13 cellular contexts compared by ENCODE assay signal in genomic region chr2:23601301-23601965, GRCh38.
A peak's percentile ranks its signal among the peaks of the same experiment; 100 is the strongest.
DNase-seq lines count a peak whose midpoint lies in the region; ATAC-seq and TF ChIP-seq lines count a peak whose summit lies in the region.
"Had no signal": no experiment of that assay in that cellular context is flagged by ENCODE, and none has a peak within 500 bp of the region (broad histone marks: within the 10 kb centered on the region; RNA-seq: fewer than 3 reads in every experiment).

No MANE protein-coding gene starts in this region.

- H4K20me1 ChIP-seq in GM23248 (ENCODE audit: insufficient read depth) (no peaks in the 10 kb centered on the region), GM23338 (replicated peaks; ENCODE audit: insufficient read depth) (no peaks in the 10 kb centered on the region)

- ATAC-seq in psoas muscle, result no peak
- ATAC-seq in activated T-helper 17 cell treated with anti-CD3 and anti-CD28 coated beads, Interleukin-2, amount 50 U/mL, for 72 hours (replicated peaks), result no peak
- ATAC-seq in GM23338, result no peak
- ATAC-seq: stimulated activated naive CD8-positive, alpha-beta T cell treated with anti-CD3 and anti-CD28 coated beads, Interleukin-15, Interleukin-2, amounts not matched to agents 100 U/mL and 50 U/mL, for 24 hours had no signal

- 88 to 95% (median 89%) methylated on average over 8 of the region's 8 CpGs for WGBS in psoas muscle, 3 donors
- WGBS in GM23248 (ENCODE audit: low coverage in 1 of 2, low lambda C conversion rate in 2 of 2, missing lambda C conversion rate in 2 of 2), 2 experiments, result 82 to 86% methylated on average over 8 of the region's 8 CpGs

- intact Hi-C loops in psoas muscle (cut with DNase I), result no loop called here

- no peaks in the 10 kb centered on the region for H3K9me3 ChIP-seq in psoas muscle
- H3K9me3 ChIP-seq in GM23248 (ENCODE audit: low read depth), result no peaks in the 10 kb centered on the region

- H3K27me3 Mint-ChIP-seq in endothelial cell (ENCODE audit: unreplicated experiment), result peaks cover 13% of the 10 kb centered on the region
- H3K27me3 Mint-ChIP-seq in activated T-helper 17 cell treated with anti-CD3 and anti-CD28 coated beads, Interleukin-2, amount 50 U/mL, for 72 hours, result no peaks in the 10 kb centered on the region
- peaks cover 12% of the 10 kb centered on the region for H3K27me3 Mint-ChIP-seq in GM23338 (ENCODE audit: insufficient read depth, low read depth, poor library complexity)

- H3K4me1 Mint-ChIP-seq in endothelial cell (ENCODE audit: unreplicated experiment) (peaks cover 8% of the 10 kb centered on the region), GM23338 (peaks cover 5% of the 10 kb centered on the region)
- no peaks in the 10 kb centered on the region for H3K4me1 Mint-ChIP-seq in activated T-helper 17 cell treated with anti-CD3 and anti-CD28 coated beads, Interleukin-2, amount 50 U/mL, for 72 hours

- DNase-seq in NCI-H226 (peak; percentile 58), fibroblast of pulmonary artery (ENCODE audit: low read depth) (peak; percentile 18), psoas muscle (no peak), GM23248 (no peak), endothelial cell (ENCODE audit: low spot score) (no peak), GM23338 (ENCODE audit: low spot score) (no peak)
- DNase-seq: activated naive CD4-positive, alpha-beta T cell treated with anti-CD3 and anti-CD28 coated beads, Interleukin-2, amount 50 U/mL, for 16 hours; COR-L47; NCI-H1092; stimulated activated naive CD8-positive, alpha-beta T cell treated with anti-CD3 and anti-CD28 coated beads, Interleukin-15, Interleukin-2, amounts not matched to agents 100 U/mL and 50 U/mL, for 24 hours had no signal

- H3K27me3 ChIP-seq in ACC112 (ENCODE audit: insufficient read depth, low read length), result no peaks in the 10 kb centered on the region
- H3K27me3 ChIP-seq in psoas muscle (ENCODE audit: insufficient read depth in 3 of 3, low read length in 2 of 3), result no peaks in the 10 kb centered on the region
- H3K27me3 ChIP-seq in GM23248 (replicated peaks; ENCODE audit: insufficient read depth), result no peaks in the 10 kb centered on the region
- no peaks in the 10 kb centered on the region for H3K27me3 ChIP-seq in GM23338 (ENCODE audit: insufficient read depth)
- H3K27me3 ChIP-seq: right atrium auricular region had no signal

- H3K9ac ChIP-seq in GM23248, result no peak overlapping the region

- no peak overlapping the region for H3K4me3 ChIP-seq in ACC112 (ENCODE audit: low read depth, low read length)
- H3K4me3 ChIP-seq in fibroblast of pulmonary artery (replicated peaks; ENCODE audit: low read depth, low read length), result no peak overlapping the region
- no peak overlapping the region for H3K4me3 ChIP-seq in psoas muscle
- H3K4me3 ChIP-seq in GM23248, result no peak overlapping the region
- no peak overlapping the region for H3K4me3 ChIP-seq in GM23338
- H3K4me3 ChIP-seq: right atrium auricular region had no signal

- H3K27ac Mint-ChIP-seq in endothelial cell (ENCODE audit: unreplicated experiment) (no peak overlapping the region), GM23338 (no peak overlapping the region)
- no peak overlapping the region for H3K27ac Mint-ChIP-seq in activated T-helper 17 cell treated with anti-CD3 and anti-CD28 coated beads, Interleukin-2, amount 50 U/mL, for 72 hours

- 0 out of 2 replicates have a peak, but pooled peaks cover 4% of the 10 kb centered on the region for H3F3A ChIP-seq in GM23248 (ENCODE audit: insufficient read depth)
- H3F3A ChIP-seq in GM23338 (replicated peaks; ENCODE audit: low read depth), result no peaks in the 10 kb centered on the region

- in situ Hi-C loops in GM23248 (cut with MboI), result no loop called here

- H3K9me3 Mint-ChIP-seq in endothelial cell (ENCODE audit: unreplicated experiment), result no peaks in the 10 kb centered on the region
- H3K9me3 Mint-ChIP-seq in activated T-helper 17 cell treated with anti-CD3 and anti-CD28 coated beads, Interleukin-2, amount 50 U/mL, for 72 hours, result no peaks in the 10 kb centered on the region
- H3K9me3 Mint-ChIP-seq in GM23338, result peaks cover 6% of the 10 kb centered on the region

- no peaks in the 10 kb centered on the region for H3K36me3 Mint-ChIP-seq in endothelial cell (ENCODE audit: low read depth, unreplicated experiment)
- H3K36me3 Mint-ChIP-seq in activated T-helper 17 cell treated with anti-CD3 and anti-CD28 coated beads, Interleukin-2, amount 50 U/mL, for 72 hours (ENCODE audit: low read depth), result no peaks in the 10 kb centered on the region
- peaks cover 10% of the 10 kb centered on the region for H3K36me3 Mint-ChIP-seq in GM23338 (ENCODE audit: low read depth)

- H3K36me3 ChIP-seq in ACC112 (ENCODE audit: insufficient read depth, low read length) (0 out of 2 replicates have a peak, but pooled peaks cover 6% of the 10 kb centered on the region), psoas muscle (ENCODE audit: insufficient read depth in 1 of 2, low read depth in 1 of 2) (no peaks in the 10 kb centered on the region), GM23248 (ENCODE audit: low read depth) (no peaks in the 10 kb centered on the region), GM23338 (ENCODE audit: insufficient read depth) (no peaks in the 10 kb centered on the region)
- H3K36me3 ChIP-seq: right atrium auricular region had no signal

- H3K4me3 Mint-ChIP-seq in endothelial cell (ENCODE audit: unreplicated experiment) (no peak overlapping the region), GM23338 (no peak overlapping the region)
- no peak overlapping the region for H3K4me3 Mint-ChIP-seq in activated T-helper 17 cell treated with anti-CD3 and anti-CD28 coated beads, Interleukin-2, amount 50 U/mL, for 72 hours

- no peaks in the 10 kb centered on the region for H3K9me2 ChIP-seq in GM23248 (ENCODE audit: insufficient read depth)
- H3K9me2 ChIP-seq in GM23338 (ENCODE audit: insufficient read depth), result no peaks in the 10 kb centered on the region

- H3K27ac ChIP-seq in ACC112 (ENCODE audit: low read depth, low read length) (peak overlapping the region; percentile 55; the same call in 1 of the 2 replicates), psoas muscle (peak overlapping the region; percentile 87), GM23248 (no peak overlapping the region), GM23338 (ENCODE audit: low read depth) (no peak overlapping the region)

- no peak for TF ChIP-seq CTCF in fibroblast of pulmonary artery (IDR thresholded peaks at IDR 0.05; ENCODE audit: low read length, missing control alignments)
- TF ChIP-seq CTCF in psoas muscle (IDR thresholded peaks at IDR 0.05), result no peak
- no peak for TF ChIP-seq CTCF in endothelial cell (IDR thresholded peaks at IDR 0.05; ENCODE audit: unreplicated experiment)
- TF ChIP-seq CTCF in GM23338 (conservative IDR thresholded peaks at IDR 0.05; ENCODE audit: low read depth in 2 of 2), result no peak

- H2AFZ ChIP-seq in ACC112 (ENCODE audit: low read length, unreplicated experiment) (no peak overlapping the region), GM23248 (no peak overlapping the region), GM23338 (no peak overlapping the region)

- H3K4me1 ChIP-seq in ACC112 (ENCODE audit: control insufficient read depth, insufficient read depth, low read length, unreplicated experiment) (peaks cover 9% of the 10 kb centered on the region), psoas muscle (peaks cover 36% of the 10 kb centered on the region), GM23248 (ENCODE audit: insufficient read depth) (no peaks in the 10 kb centered on the region), GM23338 (ENCODE audit: insufficient read depth) (no peaks in the 10 kb centered on the region)

- H3K4me2 ChIP-seq in GM23248 (ENCODE audit: unreplicated experiment) (no peak overlapping the region), GM23338 (no peak overlapping the region)

- H3K79me2 ChIP-seq in ACC112 (ENCODE audit: control insufficient read depth, insufficient read depth, low read length, unreplicated experiment), result no peaks in the 10 kb centered on the region
- no peaks in the 10 kb centered on the region for H3K79me2 ChIP-seq in GM23248 (ENCODE audit: insufficient read depth)
- no peaks in the 10 kb centered on the region for H3K79me2 ChIP-seq in GM23338 (replicated peaks; ENCODE audit: insufficient read depth)

TF ChIP-seq in GM23338, 12 proteins besides CTCF, POLR2A, EP300 and RAD21 (continues in another document):
- TF ChIP-seq EZH2phosphoT487 (IDR thresholded peaks at IDR 0.05; ENCODE audit: unreplicated experiment) (no peak), POLR2AphosphoS5 (IDR thresholded peaks at IDR 0.05; ENCODE audit: low read depth) (no peak), NANOG (IDR thresholded peaks at IDR 0.05; ENCODE audit: borderline replicate concordance) (no peak), ZNF331 (CRISPR knock-in tag; IDR thresholded peaks at IDR 0.05; ENCODE audit: low read depth) (no peak), CREB1 (CRISPR knock-in tag; IDR thresholded peaks at IDR 0.05; ENCODE audit: low read depth) (no peak), ETS1 (IDR thresholded peaks at IDR 0.05) (no peak), EZH2 (IDR thresholded peaks at IDR 0.05; ENCODE audit: low read depth, unreplicated experiment) (no peak)

Comparison
In these comparisons a context has a peak if more than half of its experiments do, and no peak if none do; other contexts are left out.
1. H3K27ac ChIP-seq: peak in ACC112 (single experiment) and psoas muscle (single experiment); none in GM23248 (single experiment) and GM23338 (single experiment).
2. DNase-seq: peak in NCI-H226 (single experiment) and fibroblast of pulmonary artery (single experiment); none in psoas muscle (0 of 2), GM23248 (single experiment), endothelial cell (single experiment) and GM23338 (single experiment).